Comparison of ENCODE assay signal across 12 cellular contexts in genomic region chr15:53833134-53833624, GRCh38.
DNase-seq lines count a peak whose midpoint lies in the region; ATAC-seq and TF ChIP-seq lines count a peak whose summit lies in the region.
"Had no signal": no experiment of that assay in that cellular context is flagged by ENCODE, and none has a peak within 500 bp of the region (broad histone marks: within the 10 kb centered on the region; RNA-seq: fewer than 3 reads in every experiment).

No MANE protein-coding gene starts in this region.

- no peak overlapping the region for H3K4me3 ChIP-seq in Caco-2 (ENCODE audit: low read depth, low read length)
- H3K4me3 ChIP-seq: vagina had no signal

- no peaks in the 10 kb centered on the region; the same call in 1 of the 2 replicates for H3K36me3 ChIP-seq in Caco-2 (ENCODE audit: control insufficient read depth, insufficient read depth, low read length)
- H3K36me3 ChIP-seq: vagina had no signal

- H3K27ac Mint-ChIP-seq in Caco-2 (ENCODE audit: unreplicated experiment) (peak overlapping the region; percentile 91), osteocyte (ENCODE audit: unreplicated experiment) (peak overlapping the region; percentile 43)
- no peak overlapping the region for H3K27ac Mint-ChIP-seq in activated naive CD4-positive, alpha-beta T cell treated with anti-CD3 and anti-CD28 coated beads for 36 hours
- H3K27ac Mint-ChIP-seq: activated naive CD4-positive, alpha-beta T cell treated with anti-CD3 and anti-CD28 coated beads, Interleukin-2, amount 50 U/mL, for 72 hours had no signal

- H3K4me1 Mint-ChIP-seq in Caco-2 (ENCODE audit: low read depth, unreplicated experiment), result peaks cover 73% of the 10 kb centered on the region
- H3K4me1 Mint-ChIP-seq in osteocyte (ENCODE audit: unreplicated experiment), result peaks cover 34% of the 10 kb centered on the region
- H3K4me1 Mint-ChIP-seq in activated naive CD4-positive, alpha-beta T cell treated with anti-CD3 and anti-CD28 coated beads for 36 hours (ENCODE audit: low read depth), result no peaks in the 10 kb centered on the region

- H3K4me1 ChIP-seq in Caco-2, result peaks cover 86% of the 10 kb centered on the region
- H3K4me1 ChIP-seq: vagina had no signal

- H3K36me3 Mint-ChIP-seq in Caco-2 (ENCODE audit: insufficient read depth, unreplicated experiment) (peaks cover 22% of the 10 kb centered on the region), osteocyte (ENCODE audit: unreplicated experiment) (no peaks in the 10 kb centered on the region)
- H3K36me3 Mint-ChIP-seq in activated naive CD4-positive, alpha-beta T cell treated with anti-CD3 and anti-CD28 coated beads for 36 hours (ENCODE audit: low read depth), result no peaks in the 10 kb centered on the region
- H3K36me3 Mint-ChIP-seq: activated naive CD4-positive, alpha-beta T cell treated with anti-CD3 and anti-CD28 coated beads, Interleukin-2, amount 50 U/mL, for 72 hours had no signal

- peak in 1 of 2 experiments; percentile 42 for DNase-seq in Caco-2
- peak; percentile 83 to 94 for DNase-seq in NCI-H446 (lab: John Stamatoyannopoulos, UW)
- DNase-seq in fibroblast of peridontal ligament (ENCODE audit: extremely low read depth), result peak; percentile 0
- no peak for DNase-seq in osteocyte (ENCODE audit: extremely low spot score, unreplicated experiment)
- no peak for DNase-seq in activated naive CD4-positive, alpha-beta T cell treated with anti-CD3 and anti-CD28 coated beads for 36 hours
- DNase-seq: NCI-H2171 treated with DMSO at 0.1 percent for 48 hours, nucleus accumbens had no signal

- BruUV-seq in Caco-2 (replicated peaks; lab: Mats Ljungman, UMichigan), result no TSS peak

- H3K27me3 Mint-ChIP-seq in Caco-2 (ENCODE audit: insufficient read depth, unreplicated experiment), result no peaks in the 10 kb centered on the region
- no peaks in the 10 kb centered on the region for H3K27me3 Mint-ChIP-seq in osteocyte (ENCODE audit: unreplicated experiment)
- peaks cover 3% of the 10 kb centered on the region for H3K27me3 Mint-ChIP-seq in activated naive CD4-positive, alpha-beta T cell treated with anti-CD3 and anti-CD28 coated beads for 36 hours (ENCODE audit: low read depth)

- H3K4me3 Mint-ChIP-seq in Caco-2 (ENCODE audit: unreplicated experiment) (peak overlapping the region; percentile 44), osteocyte (ENCODE audit: unreplicated experiment) (peak overlapping the region; percentile 12)
- H3K4me3 Mint-ChIP-seq in activated naive CD4-positive, alpha-beta T cell treated with anti-CD3 and anti-CD28 coated beads for 36 hours, result no peak overlapping the region

- no peaks in the 10 kb centered on the region for H3K27me3 ChIP-seq in Caco-2 (replicated peaks; ENCODE audit: control insufficient read depth, insufficient read depth, low read length)
- H3K27me3 ChIP-seq: vagina had no signal

- CTCF ChIA-PET in Caco-2 (lab: Charles Lee), result interaction anchor here (2.7 kb wide), 2 partner anchors 11 to 23 kb away, joined by 16 to 19 read pairs; no protein-coding TSS in a partner anchor
- CTCF ChIA-PET in activated naive CD4-positive, alpha-beta T cell treated with anti-CD3 and anti-CD28 coated beads for 36 hours (lab: Charles Lee), result interaction anchor here (0.6 kb wide), 1 partner anchor 28 kb away, joined by 3 read pairs; no protein-coding TSS in a partner anchor

- H3K9me3 Mint-ChIP-seq in Caco-2 (ENCODE audit: unreplicated experiment), result peaks cover 16% of the 10 kb centered on the region
- H3K9me3 Mint-ChIP-seq in osteocyte (ENCODE audit: unreplicated experiment), result peaks cover 3% of the 10 kb centered on the region
- H3K9me3 Mint-ChIP-seq in activated naive CD4-positive, alpha-beta T cell treated with anti-CD3 and anti-CD28 coated beads for 36 hours, result no peaks in the 10 kb centered on the region

- H3K9me3 ChIP-seq in Caco-2, result no peaks in the 10 kb centered on the region
- H3K9me3 ChIP-seq: vagina had no signal

- POLR2A ChIA-PET in Caco-2 (lab: Charles Lee), result interaction anchor here (1.2 to 3.4 kb wide), 2 partner anchors 9 to 11 kb away, joined by 10 to 39 read pairs; no protein-coding TSS in a partner anchor

- TF ChIP-seq CTCF in Caco-2 (IDR thresholded peaks at IDR 0.05; ENCODE audit: insufficient read depth in 1 of 2, low read depth in 1 of 2, low read length in 1 of 2, severe bottlenecking in 1 of 2, unreplicated experiment in 1 of 2), result no peak
- TF ChIP-seq CTCF in osteocyte (IDR thresholded peaks at IDR 0.05), result no peak

- no peak for ATAC-seq in GM18873 (IDR thresholded peaks at IDR 0.05; ENCODE audit: low FRiP score, unreplicated experiment)
- no peak for ATAC-seq in HG03565 (IDR thresholded peaks at IDR 0.05; ENCODE audit: unreplicated experiment)
- ATAC-seq in HG03378 (IDR thresholded peaks at IDR 0.05; ENCODE audit: unreplicated experiment), result no peak
- ATAC-seq: activated naive CD4-positive, alpha-beta T cell treated with anti-CD3 and anti-CD28 coated beads, Interleukin-2, amount 50 U/mL, for 72 hours had no signal

- intact Hi-C loops in Caco-2 (cut with micrococcal nuclease; ENCODE audit: unreplicated experiment), result loop anchor here (5.0 kb wide), 1 partner anchor 1529 kb away; no protein-coding TSS in a partner anchor
- intact Hi-C loops in activated naive CD4-positive, alpha-beta T cell treated with anti-CD3 and anti-CD28 coated beads for 36 hours (cut with micrococcal nuclease), result no loop called here

Comparison
In these comparisons a context has a peak if more than half of its experiments do, and no peak if none do; other contexts are left out.
1. DNase-seq: peak in NCI-H446 (2 of 2) and fibroblast of peridontal ligament (single experiment); none in osteocyte (single experiment) and activated naive CD4-positive, alpha-beta T cell treated with anti-CD3 and anti-CD28 coated beads for 36 hours (single experiment).